22 cellular contexts compared by ENCODE assay signal in genomic region chr2:67660871-67661270, GRCh38.
DNase-seq lines count a peak whose midpoint lies in the region; ATAC-seq and TF ChIP-seq lines count a peak whose summit lies in the region.
"Had no signal": no experiment of that assay in that cellular context is flagged by ENCODE, and none has a peak within 500 bp of the region (broad histone marks: within the 10 kb centered on the region; RNA-seq: fewer than 3 reads in every experiment).

No MANE protein-coding gene starts in this region.

- ATAC-seq in gastroesophageal sphincter (no peak), GM18861 (IDR thresholded peaks at IDR 0.05; ENCODE audit: unreplicated experiment) (no peak)
- ATAC-seq in stimulated activated naive CD8-positive, alpha-beta T cell treated with anti-CD3 and anti-CD28 coated beads, Interleukin-15, Interleukin-2, amounts not matched to agents 100 U/mL and 50 U/mL, for 24 hours = no peak
- ATAC-seq: HCT116, Panc1, SK-N-SH treated with all-trans-retinoic acid at 6 μM for 48 hours had no signal

- no peaks in the 10 kb centered on the region for H3K36me3 ChIP-seq in ascending aorta
- no peaks in the 10 kb centered on the region for H3K36me3 ChIP-seq in gastroesophageal sphincter

- H3K27me3 ChIP-seq in ascending aorta (no peaks in the 10 kb centered on the region), gastroesophageal sphincter (no peaks in the 10 kb centered on the region)

- H3K4me1 ChIP-seq in ascending aorta (peaks cover 0 to 19% of the 10 kb centered on the region in 2 donors), gastroesophageal sphincter (peaks cover 0 to 7% (median 0%) of the 10 kb centered on the region in 3 donors)

- TF ChIP-seq POLR2A in gastroesophageal sphincter (IDR thresholded peaks at IDR 0.05) = no peak

- in situ Hi-C loops in ACHN (cut with HindIII; ENCODE audit: low pct_ligation_motif_present, low pct_unique_long_range_greater_than_20kb, low sequenced_read_pairs) = no loop called here

- no peak for TF ChIP-seq EP300 in gastroesophageal sphincter (IDR thresholded peaks at IDR 0.05)

- H3K9me3 ChIP-seq in ascending aorta = no peaks in the 10 kb centered on the region
- H3K9me3 ChIP-seq in gastroesophageal sphincter = peaks cover 0 to 7% (median 0%) of the 10 kb centered on the region in 3 donors

- H3K4me3 ChIP-seq in ascending aorta (no peak overlapping the region), gastroesophageal sphincter (no peak overlapping the region)

- intact Hi-C loops in ascending aorta (cut with DNase I) = loop anchor here (5.0 to 10.0 kb wide), 3 partner anchors 266 to 826 kb away; partner anchors contain the start of gene ETAA1

- H3K27ac ChIP-seq in ascending aorta (peak overlapping the region; percentile 12 to 44), gastroesophageal sphincter (peak overlapping the region; percentile 28 to 80 (median 74))

- TF ChIP-seq CTCF in ascending aorta (IDR thresholded peaks at IDR 0.05) = no peak
- no peak for TF ChIP-seq CTCF in gastroesophageal sphincter (IDR thresholded peaks at IDR 0.05)

- DNase-seq in GM03348 (ENCODE audit: low spot score) (peak; percentile 19), ascending aorta (ENCODE audit: low spot score in 2 of 2) (no peak), DMS53 treated with DMSO at 0.1 percent for 48 hours (lab: John Stamatoyannopoulos, UW; ENCODE audit: unreplicated experiment) (no peak), ACHN (no peak)
- no peak for DNase-seq in stimulated activated naive CD8-positive, alpha-beta T cell treated with anti-CD3 and anti-CD28 coated beads, Interleukin-15, Interleukin-2, amounts not matched to agents 100 U/mL and 50 U/mL, for 24 hours
- DNase-seq: DMS79; GOT3; Karpas-422; MV-4-11; NCI-H1105 treated with DMSO at 0.1 percent for 48 hours; NCI-H2081; NCI-H2171; NCI-H345; NCI-H524; NCI-H774; NK-92 treated with Interleukin-12 subunit alpha and Interleukin-12 subunit beta, amount 100 ng/mL, for 24 hours; SIG-M5 had no signal
